Comparison of ENCODE assay signal across 20 cellular contexts in the genomic region with DNA sequence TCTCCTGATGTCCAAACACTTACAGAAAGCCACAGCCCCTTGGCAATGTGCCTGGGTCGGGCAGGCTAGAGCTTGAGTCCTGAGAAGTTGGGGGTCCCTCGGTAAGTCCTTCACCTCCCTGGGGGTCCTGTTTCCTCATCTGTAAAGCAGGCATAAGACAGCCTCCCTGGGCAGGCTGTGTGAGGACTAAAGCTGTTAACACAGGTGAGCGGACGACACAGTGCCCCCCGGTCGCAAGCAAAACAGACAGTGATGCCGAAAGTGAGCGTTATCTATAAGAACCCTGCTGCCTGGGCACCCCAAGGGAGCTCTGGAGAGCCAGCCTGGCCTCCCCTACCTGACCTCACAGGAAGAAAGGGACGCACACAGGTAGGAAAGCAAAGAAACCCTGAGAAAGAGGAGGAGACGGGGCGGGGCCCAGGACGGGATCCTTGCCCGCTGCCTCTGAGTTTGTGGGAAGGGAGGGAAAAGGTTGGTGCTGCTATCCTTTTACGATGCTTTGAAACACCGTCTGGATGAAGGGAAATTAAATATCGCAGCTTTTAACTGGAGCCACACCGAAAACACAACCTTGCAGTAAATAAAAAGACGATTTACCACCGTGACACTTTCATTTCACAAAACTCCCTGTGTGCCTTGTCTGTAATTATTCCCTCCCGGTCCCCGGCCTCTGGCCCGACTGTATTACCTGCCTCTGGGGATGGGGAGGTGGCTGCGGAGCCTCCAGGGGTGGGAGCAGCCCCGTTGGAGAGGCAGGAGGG.
DNase-seq lines count a peak whose midpoint lies in the region; ATAC-seq and TF ChIP-seq lines count a peak whose summit lies in the region.
"Had no signal": no experiment of that assay in that cellular context is flagged by ENCODE, and none has a peak within 500 bp of the region (broad histone marks: within the 10 kb centered on the region; RNA-seq: fewer than 3 reads in every experiment).

No MANE protein-coding gene starts in this region.

- TF ChIP-seq CTCF in A673 (conservative IDR thresholded peaks at IDR 0.05; ENCODE audit: low read depth, low read length) = no peak

- H3K4me3 ChIP-seq in BLaER1 = no peak overlapping the region
- no peak overlapping the region for H3K4me3 ChIP-seq in A673 (ENCODE audit: low read depth, low read length, poor library complexity, severe bottlenecking)
- H3K4me3 ChIP-seq: A549, MG63 had no signal

- DNase-seq in DMS79 (lab: John Stamatoyannopoulos, UW) (peak; percentile 39), NCI-H2227 treated with DMSO at 0.1 percent for 48 hours (lab: John Stamatoyannopoulos, UW) (peak; percentile 30), left kidney (ENCODE audit: low read depth, low spot score) (peak; percentile 85), iPS-NIHi11 (ENCODE audit: low spot score) (no peak), A673 (ENCODE audit: low spot score) (no peak)
- DNase-seq: Calu3, IMR-90, KG1, MG63, NCI-H187, NCI-H2081 treated with DMSO at 0.1 percent for 48 hours, NCI-H446 treated with DMSO at 0.1 percent for 48 hours, NCI-H526, OCI-M1, T-cell had no signal

- H3K27ac ChIP-seq in BLaER1 (no peak overlapping the region), A673 (ENCODE audit: low read depth, low read length, poor library complexity, severe bottlenecking) (no peak overlapping the region)
- H3K27ac ChIP-seq: A549 had no signal

- H3K27me3 ChIP-seq in BLaER1 = peaks cover 20% of the 10 kb centered on the region
- peaks cover 54% of the 10 kb centered on the region for H3K27me3 ChIP-seq in A673 (replicated peaks; ENCODE audit: insufficient read depth, low read depth, low read length, poor library complexity)

- H3K36me3 ChIP-seq in BLaER1 (no peaks in the 10 kb centered on the region), A673 (ENCODE audit: insufficient read depth, low read length, poor library complexity, severe bottlenecking) (no peaks in the 10 kb centered on the region)
- H3K36me3 ChIP-seq: MG63 had no signal

- POLR2A ChIA-PET in A673 (lab: Charles Lee; ENCODE audit: low non-redundant PET) = interaction anchor here (0.6 kb wide), 1 partner anchor 1184 kb away, joined by 15 read pairs; no protein-coding TSS in a partner anchor

- ATAC-seq in HG02642 (IDR thresholded peaks at IDR 0.05; ENCODE audit: poor library complexity, unreplicated experiment) (no peak), HG02852 (IDR thresholded peaks at IDR 0.05; ENCODE audit: unreplicated experiment) (no peak)
- ATAC-seq: A549, Right ventricle myocardium inferior, T-cell had no signal

- BruUV-seq in A673 (replicated peaks; lab: Mats Ljungman, UMichigan) = no TSS peak

- peak overlapping the region; percentile 88 for H3K4me2 ChIP-seq in BLaER1
- H3K4me2 ChIP-seq: A549 had no signal

- no peaks in the 10 kb centered on the region for H4K20me1 ChIP-seq in BLaER1

- peaks cover 68% of the 10 kb centered on the region for H3K4me1 ChIP-seq in BLaER1
- no peaks in the 10 kb centered on the region for H3K4me1 ChIP-seq in A673 (ENCODE audit: insufficient read depth, low read length, poor library complexity, severe bottlenecking)
- H3K4me1 ChIP-seq: A549 had no signal

- intact Hi-C loops in A673 (cut with micrococcal nuclease; ENCODE audit: unreplicated experiment) = no loop called here

- no peak overlapping the region; the same call in 1 of the 2 replicates for H3K9ac ChIP-seq in BLaER1

- CTCF ChIA-PET in A673 (lab: Charles Lee) = no interaction called here

- H3K9me3 ChIP-seq in BLaER1 (no peaks in the 10 kb centered on the region), A673 (ENCODE audit: low read depth, low read length, poor library complexity, severe bottlenecking) (no peaks in the 10 kb centered on the region)
- H3K9me3 ChIP-seq: A549, MG63 had no signal

Comparison
In these comparisons a context has a peak if more than half of its experiments do, and no peak if none do; other contexts are left out.
1. DNase-seq: peak in DMS79 (single experiment), NCI-H2227 treated with DMSO at 0.1 percent for 48 hours (single experiment) and left kidney (single experiment); none in iPS-NIHi11 (single experiment) and A673 (single experiment).